6 cellular contexts compared by ENCODE assay signal in the genomic region with DNA sequence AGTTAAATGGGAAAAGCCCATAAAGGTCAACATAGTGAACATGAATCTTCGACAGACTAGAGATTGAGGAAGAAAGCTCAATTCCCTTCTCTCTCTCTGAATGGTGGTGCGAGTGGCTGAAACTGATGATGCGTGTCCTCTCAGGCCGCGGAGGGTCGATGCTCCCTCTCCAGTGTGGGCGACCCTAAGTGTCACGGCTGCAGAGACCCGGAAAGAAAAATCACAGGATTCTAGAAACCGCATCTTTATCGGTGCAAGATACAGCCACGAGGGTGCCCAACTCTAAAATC.
DNase-seq lines count a peak whose midpoint lies in the region; TF ChIP-seq lines count a peak whose summit lies in the region.

No MANE protein-coding gene starts in this region.

- no peak for DNase-seq in activated T-cell treated with anti-CD3 and anti-CD28 coated beads, Interleukin-2, amount 50 U/mL, for 24 hours
- DNase-seq in activated T-cell treated with anti-CD3 and anti-CD28 coated beads, Interleukin-2, amount 50 U/mL, for 48 hours: no peak
- DNase-seq in cardiac fibroblast (ENCODE audit: low read depth in 2 of 2) (no peak), T1000 (lab: John Stamatoyannopoulos, UW) (no peak), HuH-7.5 (ENCODE audit: low spot score) (no peak)

- peak overlapping the region; percentile 93 for H3K4me3 Mint-ChIP-seq in activated T-cell treated with anti-CD3 and anti-CD28 coated beads, Interleukin-2, amount 50 U/mL, for 24 hours

- no peaks in the 10 kb centered on the region for H3K9me3 Mint-ChIP-seq in activated T-cell treated with anti-CD3 and anti-CD28 coated beads, Interleukin-2, amount 50 U/mL, for 24 hours

- peak overlapping the region; percentile 97 for H3K27ac ChIP-seq in neutrophil

- TF ChIP-seq CTCF in cardiac fibroblast (IDR thresholded peaks at IDR 0.05; ENCODE audit: low read depth, low read length) (no peak), neutrophil (IDR thresholded peaks at IDR 0.05) (no peak)

- H3K4me3 ChIP-seq in cardiac fibroblast (replicated peaks in 1 of 2; ENCODE audit: low read depth in 2 of 2, low read length in 2 of 2): peak overlapping the region; percentile 58 to 69
- peak overlapping the region; percentile 65 to 73 for H3K4me3 ChIP-seq in neutrophil (ENCODE audit: low read depth in 1 of 2, low read length in 1 of 2)

- H3K4me1 ChIP-seq in neutrophil (ENCODE audit: control insufficient read depth in 1 of 2, insufficient read depth in 1 of 2, low read depth in 1 of 2, low read length in 1 of 2): peaks cover 58 to 59% of the 10 kb centered on the region in 2 experiments

- peaks cover 56% of the 10 kb centered on the region for H3K4me1 Mint-ChIP-seq in activated T-cell treated with anti-CD3 and anti-CD28 coated beads, Interleukin-2, amount 50 U/mL, for 24 hours (ENCODE audit: low read depth)

- no peaks in the 10 kb centered on the region for H3K36me3 ChIP-seq in neutrophil

- H3K27me3 ChIP-seq in neutrophil: no peaks in the 10 kb centered on the region

- H3K36me3 Mint-ChIP-seq in activated T-cell treated with anti-CD3 and anti-CD28 coated beads, Interleukin-2, amount 50 U/mL, for 24 hours (ENCODE audit: low read depth): peaks cover 90% of the 10 kb centered on the region

- peak overlapping the region; percentile 100 for H3K27ac Mint-ChIP-seq in activated T-cell treated with anti-CD3 and anti-CD28 coated beads, Interleukin-2, amount 50 U/mL, for 24 hours

- no peaks in the 10 kb centered on the region for H3K9me3 ChIP-seq in neutrophil

- no peaks in the 10 kb centered on the region for H3K27me3 Mint-ChIP-seq in activated T-cell treated with anti-CD3 and anti-CD28 coated beads, Interleukin-2, amount 50 U/mL, for 24 hours
